In genomic region chr3:176920806-176921205, GRCh38 we compare ENCODE assay signal across 1 cellular context.
TF ChIP-seq lines count a peak whose summit lies in the region.

No MANE protein-coding gene starts in this region.

TF ChIP-seq in WTC11, 78 proteins besides CTCF, POLR2A, EP300 and RAD21 (continued from another document):
- TF ChIP-seq, protein P1, sequence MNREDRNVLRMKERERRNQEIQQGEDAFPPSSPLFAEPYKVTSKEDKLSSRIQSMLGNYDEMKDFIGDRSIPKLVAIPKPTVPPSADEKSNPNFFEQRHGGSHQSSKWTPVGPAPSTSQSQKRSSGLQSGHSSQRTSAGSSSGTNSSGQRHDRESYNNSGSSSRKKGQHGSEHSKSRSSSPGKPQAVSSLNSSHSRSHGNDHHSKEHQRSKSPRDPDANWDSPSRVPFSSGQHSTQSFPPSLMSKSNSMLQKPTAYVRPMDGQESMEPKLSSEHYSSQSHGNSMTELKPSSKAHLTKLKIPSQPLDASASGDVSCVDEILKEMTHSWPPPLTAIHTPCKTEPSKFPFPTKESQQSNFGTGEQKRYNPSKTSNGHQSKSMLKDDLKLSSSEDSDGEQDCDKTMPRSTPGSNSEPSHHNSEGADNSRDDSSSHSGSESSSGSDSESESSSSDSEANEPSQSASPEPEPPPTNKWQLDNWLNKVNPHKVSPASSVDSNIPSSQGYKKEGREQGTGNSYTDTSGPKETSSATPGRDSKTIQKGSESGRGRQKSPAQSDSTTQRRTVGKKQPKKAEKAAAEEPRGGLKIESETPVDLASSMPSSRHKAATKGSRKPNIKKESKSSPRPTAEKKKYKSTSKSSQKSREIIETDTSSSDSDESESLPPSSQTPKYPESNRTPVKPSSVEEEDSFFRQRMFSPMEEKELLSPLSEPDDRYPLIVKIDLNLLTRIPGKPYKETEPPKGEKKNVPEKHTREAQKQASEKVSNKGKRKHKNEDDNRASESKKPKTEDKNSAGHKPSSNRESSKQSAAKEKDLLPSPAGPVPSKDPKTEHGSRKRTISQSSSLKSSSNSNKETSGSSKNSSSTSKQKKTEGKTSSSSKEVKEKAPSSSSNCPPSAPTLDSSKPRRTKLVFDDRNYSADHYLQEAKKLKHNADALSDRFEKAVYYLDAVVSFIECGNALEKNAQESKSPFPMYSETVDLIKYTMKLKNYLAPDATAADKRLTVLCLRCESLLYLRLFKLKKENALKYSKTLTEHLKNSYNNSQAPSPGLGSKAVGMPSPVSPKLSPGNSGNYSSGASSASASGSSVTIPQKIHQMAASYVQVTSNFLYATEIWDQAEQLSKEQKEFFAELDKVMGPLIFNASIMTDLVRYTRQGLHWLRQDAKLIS (CRISPR knock-in tag; IDR thresholded peaks at IDR 0.05; ENCODE audit: borderline replicate concordance), result no peak
- no peak for TF ChIP-seq NR2C2 (CRISPR knock-in tag; IDR thresholded peaks at IDR 0.05)
